In the genomic region with DNA sequence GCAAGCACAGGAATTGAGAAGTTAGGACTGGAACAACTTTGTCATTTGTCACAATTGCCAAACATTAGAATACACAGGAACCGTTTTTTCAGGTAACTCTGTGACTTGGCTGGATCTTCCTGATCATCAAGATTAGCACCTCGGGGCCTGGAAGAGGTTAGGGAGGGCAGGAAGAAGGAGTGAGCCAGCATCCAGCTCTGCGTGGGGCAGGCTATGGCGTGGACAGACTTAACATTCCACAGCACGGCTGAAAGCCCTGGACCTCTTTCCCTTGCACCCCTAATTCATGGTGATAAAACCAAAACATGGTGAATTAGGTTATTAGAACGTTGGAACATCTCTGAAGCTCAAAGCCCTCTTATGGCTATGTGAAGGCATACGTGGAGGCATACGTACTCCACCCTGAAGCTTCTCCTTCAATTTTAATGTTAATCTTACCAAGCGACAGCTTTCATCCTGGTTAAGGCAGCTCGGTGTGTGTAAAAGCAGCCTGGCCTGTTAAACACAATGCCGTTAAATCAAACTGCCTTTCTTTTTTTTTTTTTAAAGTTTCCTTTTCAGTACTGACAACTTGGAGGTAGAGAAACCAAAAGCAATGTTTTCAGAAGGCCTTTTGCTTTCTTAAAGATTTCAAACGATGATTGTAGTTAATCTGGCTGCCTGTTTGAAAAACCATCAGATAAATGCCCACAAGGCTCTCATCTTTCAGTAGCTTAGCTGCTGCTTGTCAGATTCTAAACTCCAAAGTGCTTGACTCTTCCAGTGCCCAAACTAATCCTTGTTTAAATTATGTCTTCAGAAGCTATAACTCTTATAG, we compare ENCODE assay signal across 8 cellular contexts. TPM values are rescaled to one million over a fixed set of nuclear protein-coding genes. Genes with fewer than 3 reads are reported as not detected.
DNase-seq lines count a peak whose midpoint lies in the region; ATAC-seq and TF ChIP-seq lines count a peak whose summit lies in the region.

No MANE protein-coding gene starts in this region.

- H3K36me3 ChIP-seq in SK-N-SH (replicated peaks in 1 of 2; ENCODE audit: control insufficient read depth in 1 of 2, insufficient read depth in 2 of 2, low read length in 1 of 2) (no peaks in the 10 kb centered on the region), esophagus squamous epithelium (no peaks in the 10 kb centered on the region)

- H3K4me1 ChIP-seq in SK-N-SH (ENCODE audit: control insufficient read depth in 1 of 2, insufficient read depth in 2 of 2, low read depth in 1 of 2, low read length in 1 of 2) (peaks cover 29 to 48% of the 10 kb centered on the region in 2 experiments), esophagus squamous epithelium (peaks cover 6 to 83% (median 15%) of the 10 kb centered on the region in 3 donors)

- H3K79me2 ChIP-seq in SK-N-SH (ENCODE audit: insufficient read depth): peaks cover 60% of the 10 kb centered on the region

- no peak for TF ChIP-seq RAD21 in SK-N-SH (IDR thresholded peaks at IDR 0.05; ENCODE audit: low read length)

- WGBS in SK-N-SH (ENCODE audit: low lambda C conversion rate): 42% methylated on average over 12 of the region's 12 CpGs
- WGBS in esophagus squamous epithelium, 2 donors: 20 to 30% methylated on average over 11 to 12 of the region's 12 CpGs

- peak overlapping the region; percentile 97 for H3K4me2 ChIP-seq in SK-N-SH

- peak overlapping the region; percentile 67 to 98 for H3K27ac ChIP-seq in SK-N-SH (ENCODE audit: low read depth in 2 of 2, low read length in 1 of 2)
- H3K27ac ChIP-seq in esophagus squamous epithelium: peak overlapping the region; percentile 43 to 99 (median 89)
- peak overlapping the region in 15 of 21 experiments; percentile 22 to 78 (median 52) for H3K27ac ChIP-seq in skin epidermis

- peak in 1 of 2 experiments; percentile 71; a peak in 1 of 4 replicates for TF ChIP-seq EP300 in SK-N-SH (IDR thresholded peaks at IDR 0.05; ENCODE audit: borderline replicate concordance in 1 of 2, low read depth in 1 of 2, low read length in 1 of 2)

- intact Hi-C loops in esophagus squamous epithelium (cut with DNase I): loop anchor here (10.0 kb wide), 1 partner anchor 93 kb away; no protein-coding TSS in a partner anchor

- no peaks in the 10 kb centered on the region for H3K9me3 ChIP-seq in SK-N-SH
- no peaks in the 10 kb centered on the region for H3K9me3 ChIP-seq in esophagus squamous epithelium

- H3K4me3 ChIP-seq in SK-N-SH (ENCODE audit: low read depth in 2 of 2, low read length in 1 of 2) (peak overlapping the region in 1 of 2 experiments; percentile 0; a peak in 1 of 4 replicates), esophagus squamous epithelium (peak overlapping the region in 2 of 4 donors; percentile 12 to 30), skin epidermis (no peak overlapping the region)

- in situ Hi-C loops in GM13977 (cut with MboI; ENCODE audit: low pct_unique_long_range_greater_than_20kb, low sequenced_read_pairs, unreplicated experiment): no loop called here

- H2AFZ ChIP-seq in SK-N-SH (ENCODE audit: low read depth): peak overlapping the region; percentile 16; the same call in 1 of the 2 replicates

- no peak for TF ChIP-seq CTCF in GM13977 (IDR thresholded peaks at IDR 0.05; ENCODE audit: extremely low read depth, insufficient read depth, missing control alignments)
- no peak for TF ChIP-seq CTCF in SK-N-SH (IDR thresholded peaks at IDR 0.05)
- TF ChIP-seq CTCF in esophagus squamous epithelium (IDR thresholded peaks at IDR 0.05): no peak

- ATAC-seq in HG03095 (IDR thresholded peaks at IDR 0.05; ENCODE audit: unreplicated experiment): no peak
- no peak for ATAC-seq in GM21447 (IDR thresholded peaks at IDR 0.05; ENCODE audit: unreplicated experiment)

- H3F3A ChIP-seq in SK-N-SH (replicated peaks; ENCODE audit: insufficient read depth): peaks cover 30% of the 10 kb centered on the region

- CTCF ChIA-PET in SK-N-SH (lab: Yijun Ruan, JAX): interaction anchor here (4.6 to 15.4 kb wide), 3 partner anchors 11 to 234 kb away, joined by 38 to 505 read pairs (median 87); no protein-coding TSS in a partner anchor

- DNase-seq in GM13977 (ENCODE audit: low spot score) (peak; percentile 30), SK-N-SH (no peak), esophagus squamous epithelium (lab: John Stamatoyannopoulos, UW) (no peak), inferior parietal cortex (ENCODE audit: extremely low spot score) (no peak), amygdala (lab: John Stamatoyannopoulos, UW) (no peak)

- POLR2A ChIA-PET in SK-N-SH (lab: Yijun Ruan, JAX): interaction anchor here (0.5 to 1.3 kb wide), 3 partner anchors 11 to 203 kb away, joined by 3 to 7 read pairs (median 3); no protein-coding TSS in a partner anchor

- no peak for TF ChIP-seq POLR2A in esophagus squamous epithelium (IDR thresholded peaks at IDR 0.05)

- no peaks in the 10 kb centered on the region for H4K20me1 ChIP-seq in SK-N-SH (ENCODE audit: insufficient read depth)

- H3K27me3 ChIP-seq in SK-N-SH (ENCODE audit: insufficient read depth): no peaks in the 10 kb centered on the region
- no peaks in the 10 kb centered on the region for H3K27me3 ChIP-seq in esophagus squamous epithelium

- H3K9me2 ChIP-seq in SK-N-SH: no peaks in the 10 kb centered on the region

- H3K9ac ChIP-seq in SK-N-SH: peak overlapping the region; percentile 74; the same call in 1 of the 2 replicates

TF ChIP-seq in SK-N-SH, 30 proteins besides CTCF, POLR2A, EP300 and RAD21:
- peak; percentile 34; the same call in 1 of the 2 replicates for TF ChIP-seq PBX3 (IDR thresholded peaks at IDR 0.05)
- TF ChIP-seq, protein P1, sequence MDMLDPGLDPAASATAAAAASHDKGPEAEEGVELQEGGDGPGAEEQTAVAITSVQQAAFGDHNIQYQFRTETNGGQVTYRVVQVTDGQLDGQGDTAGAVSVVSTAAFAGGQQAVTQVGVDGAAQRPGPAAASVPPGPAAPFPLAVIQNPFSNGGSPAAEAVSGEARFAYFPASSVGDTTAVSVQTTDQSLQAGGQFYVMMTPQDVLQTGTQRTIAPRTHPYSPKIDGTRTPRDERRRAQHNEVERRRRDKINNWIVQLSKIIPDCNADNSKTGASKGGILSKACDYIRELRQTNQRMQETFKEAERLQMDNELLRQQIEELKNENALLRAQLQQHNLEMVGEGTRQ (IDR thresholded peaks at IDR 0.05; ENCODE audit: borderline replicate concordance, low read depth, low read length): no peak
- no peak for TF ChIP-seq RFX5 (IDR thresholded peaks at IDR 0.05; ENCODE audit: low read length)
- TF ChIP-seq RCOR1 (IDR thresholded peaks at IDR 0.05; ENCODE audit: low read length): no peak; the same call in 1 of the 2 replicates
- TF ChIP-seq MAX (IDR thresholded peaks at IDR 0.05; ENCODE audit: low read depth): no peak
- TF ChIP-seq EZH2phosphoT487 (IDR thresholded peaks at IDR 0.05; ENCODE audit: borderline replicate concordance, low read depth): no peak
- TF ChIP-seq SMC3 (IDR thresholded peaks at IDR 0.05; ENCODE audit: low read depth, low read length): no peak
- no peak for TF ChIP-seq FOXJ3 (CRISPR knock-in tag; IDR thresholded peaks at IDR 0.05)
- peak; percentile 53 for TF ChIP-seq GATA2 (CRISPR knock-in tag; IDR thresholded peaks at IDR 0.05)
- peak; percentile 25 for TF ChIP-seq CHD2 (IDR thresholded peaks at IDR 0.05; ENCODE audit: low read length, partially characterized antibody)
- TF ChIP-seq POLR2AphosphoS5 (IDR thresholded peaks at IDR 0.05; ENCODE audit: low read depth, low read length): peak; percentile 25; the same call in 1 of the 2 replicates
- TF ChIP-seq TCF12 (IDR thresholded peaks at IDR 0.05): peak; percentile 42; the same call in 1 of the 2 replicates

RNA-seq across cellular contexts. Expression of gene GRK5, which starts 4.5 kb away (rescaled TPM):
- polyA plus RNA-seq in SK-N-SH (2012; rRNA removed): 9.5 and 12.1 TPM in 2 replicates
- polyA plus RNA-seq in SK-N-SH (2012; cell fraction: cytosol; rRNA removed): 8.9 and 11.6 TPM in 2 replicates
- 10.3 and 10.8 TPM in 2 replicates for polyA plus RNA-seq in SK-N-SH (2012; cell fraction: nucleus; rRNA removed)
- 10 to 100 TPM in 1 of 4 donors, 1 to 10 TPM in 3; 2.4 to 18.9 (median 6.3) TPM for total RNA-seq in esophagus squamous epithelium

RNA-seq across cellular contexts. Expression of gene PRDX3, which starts 33.2 kb away (rescaled TPM):
- polyA plus RNA-seq in SK-N-SH (2012; rRNA removed): 193 and 278 TPM in 2 replicates
- polyA plus RNA-seq in SK-N-SH (2012; cell fraction: cytosol; rRNA removed): 306 and 319 TPM in 2 replicates
- 64.2 and 128 TPM in 2 replicates for polyA plus RNA-seq in SK-N-SH (2012; cell fraction: nucleus; rRNA removed)
- total RNA-seq in esophagus squamous epithelium: 100 to 1,000 TPM in 3 of 4 donors, 10 to 100 TPM in 1; 42.9 to 183 (median 119) TPM

RNA-seq across cellular contexts. Expression of gene SFXN4, which starts 46.3 kb away (rescaled TPM):
- 24.2 and 32.0 TPM in 2 replicates for polyA plus RNA-seq in SK-N-SH (2012; rRNA removed)
- polyA plus RNA-seq in SK-N-SH (2012; cell fraction: cytosol; rRNA removed): 23.0 and 33.1 TPM in 2 replicates
- polyA plus RNA-seq in SK-N-SH (2012; cell fraction: nucleus; rRNA removed): 67.8 and 86.1 TPM in 2 replicates
- total RNA-seq in esophagus squamous epithelium: 100 to 1,000 TPM in 1 of 4 donors, 10 to 100 TPM in 3; 13.8 to 120 (median 24.4) TPM
